ENCODE assay signal across 8 cellular contexts in the genomic region with DNA sequence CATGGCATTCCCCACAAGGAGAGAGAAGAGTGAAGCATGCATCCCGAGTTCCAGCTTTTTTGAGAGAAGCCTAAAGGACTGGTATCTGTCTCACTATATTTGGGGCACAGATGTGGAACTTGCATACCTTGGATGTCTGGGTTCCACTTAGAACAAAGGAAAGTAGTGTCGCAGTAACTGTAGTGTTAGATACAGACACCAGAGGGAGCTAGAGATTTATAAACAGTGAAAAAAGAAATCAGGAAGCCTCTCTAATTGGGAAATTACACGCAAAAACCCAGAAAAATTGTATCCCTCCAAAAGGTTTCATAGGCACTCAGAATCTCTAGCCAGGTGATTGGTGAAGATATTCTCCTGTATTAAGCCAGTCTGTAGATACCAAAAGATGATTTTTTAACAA. TPM values are rescaled to one million over a fixed set of nuclear protein-coding genes. Genes with fewer than 3 reads are reported as not detected.
A peak's percentile ranks its signal among the peaks of the same experiment; 100 is the strongest.
DNase-seq lines count a peak whose midpoint lies in the region; ATAC-seq, FAIRE-seq and TF ChIP-seq lines count a peak whose summit lies in the region.

No MANE protein-coding gene starts in this region.

- intact Hi-C loops in activated CD8-positive, alpha-beta T cell treated with anti-CD3 and anti-CD28 coated beads for 36 hours (cut with micrococcal nuclease) = no loop called here
- intact Hi-C loops in prostate gland (cut with DNase I) = no loop called here
- intact Hi-C loops in activated naive CD4-positive, alpha-beta T cell treated with anti-CD3 and anti-CD28 coated beads for 36 hours (cut with micrococcal nuclease) = no loop called here

- H3K79me2 ChIP-seq in H1 (ENCODE audit: control insufficient read depth in 1 of 2, insufficient read depth in 2 of 2, low read length in 2 of 2) = no peaks in the 10 kb centered on the region

- H3K14ac ChIP-seq in H1 (ENCODE audit: insufficient read length) = no peak overlapping the region

- H3K27ac Mint-ChIP-seq in activated CD8-positive, alpha-beta T cell treated with anti-CD3 and anti-CD28 coated beads for 36 hours = no peak overlapping the region
- H3K27ac Mint-ChIP-seq in activated CD8-positive, alpha-beta T cell treated with anti-CD3 and anti-CD28 coated beads, Interleukin-2, amount 10 ng/mL, durations not matched to agents 7 days and 5 days = no peak overlapping the region
- no peak overlapping the region for H3K27ac Mint-ChIP-seq in activated naive CD4-positive, alpha-beta T cell treated with anti-CD3 and anti-CD28 coated beads for 36 hours

- no peak overlapping the region for H3K4me3 ChIP-seq in H1 (ENCODE audit: extremely low read depth in 1 of 4, insufficient read depth in 2 of 4, low read depth in 3 of 4, low read length in 4 of 4)
- H3K4me3 ChIP-seq in prostate gland = no peak overlapping the region

- no peak overlapping the region for H3K4me3 Mint-ChIP-seq in activated CD8-positive, alpha-beta T cell treated with anti-CD3 and anti-CD28 coated beads for 36 hours
- H3K4me3 Mint-ChIP-seq in activated CD8-positive, alpha-beta T cell treated with anti-CD3 and anti-CD28 coated beads, Interleukin-2, amount 10 ng/mL, durations not matched to agents 7 days and 5 days = no peak overlapping the region
- H3K4me3 Mint-ChIP-seq in activated naive CD4-positive, alpha-beta T cell treated with anti-CD3 and anti-CD28 coated beads for 36 hours = no peak overlapping the region

- no peak for DNase-seq in activated CD8-positive, alpha-beta T cell treated with anti-CD3 and anti-CD28 coated beads for 36 hours
- DNase-seq in activated CD8-positive, alpha-beta T cell treated with anti-CD3 and anti-CD28 coated beads, Interleukin-2, amount 10 ng/mL, durations not matched to agents 7 days and 5 days = no peak
- DNase-seq in NCI-H1694 treated with DMSO at 0.1 percent for 48 hours (lab: John Stamatoyannopoulos, UW) = peak; percentile 0
- no peak for DNase-seq in H1 (ENCODE audit: low read depth in 1 of 2, low spot score in 2 of 2)
- DNase-seq in prostate gland (ENCODE audit: low spot score) = peak; percentile 3
- DNase-seq in NCI-H226 = no peak
- no peak for DNase-seq in activated CD4-positive, alpha-beta T cell treated with anti-CD3 and anti-CD28 coated beads for 1 hour
- no peak for DNase-seq in activated naive CD4-positive, alpha-beta T cell treated with anti-CD3 and anti-CD28 coated beads for 36 hours

- CTCF ChIA-PET in activated CD8-positive, alpha-beta T cell treated with anti-CD3 and anti-CD28 coated beads for 36 hours (lab: Charles Lee) = no interaction called here
- CTCF ChIA-PET in activated CD8-positive, alpha-beta T cell treated with anti-CD3 and anti-CD28 coated beads, Interleukin-2, amount 10 ng/mL, durations not matched to agents 7 days and 5 days (lab: Charles Lee) = interaction anchor here (0.8 kb wide), 1 partner anchor 21 kb away, joined by 3 read pairs; no protein-coding TSS in a partner anchor
- CTCF ChIA-PET in H1 (lab: Charles Lee; ENCODE audit: partially characterized antibody) = interaction anchor here (0.7 to 1.2 kb wide), 2 partner anchors 237 to 245 kb away, joined by 3 read pairs; no protein-coding TSS in a partner anchor
- CTCF ChIA-PET in activated naive CD4-positive, alpha-beta T cell treated with anti-CD3 and anti-CD28 coated beads for 36 hours (lab: Charles Lee) = no interaction called here

- no peak overlapping the region for H3K4ac ChIP-seq in H1 (replicated peaks; ENCODE audit: insufficient read length, low read depth, low read length)

- no peak overlapping the region for H3K18ac ChIP-seq in H1 (ENCODE audit: extremely low read depth, low read length)

- H3K9ac ChIP-seq in H1 (replicated peaks in 1 of 4; ENCODE audit: extremely low read depth in 1 of 4, low read depth in 3 of 4, low read length in 3 of 4) = no peak overlapping the region

- TF ChIP-seq RAD21 in H1 (IDR thresholded peaks at IDR 0.05 in 1 of 2, conservative IDR thresholded peaks at IDR 0.05 in 1 of 2; ENCODE audit: low read depth in 2 of 2, low read length in 2 of 2) = peak; percentile 72 to 74

- no peaks in the 10 kb centered on the region for H3K23me2 ChIP-seq in H1 (ENCODE audit: low read depth, low read length)

- no peak overlapping the region for H2BK15ac ChIP-seq in H1 (ENCODE audit: low read length)

- FAIRE-seq in H1 (lab: Jason Lieb, UNC) = peak; percentile 91

- H3K9me3 ChIP-seq in H1 (ENCODE audit: insufficient read depth in 2 of 2, low read depth in 1 of 2, low read length in 1 of 2) (no peaks in the 10 kb centered on the region), prostate gland (no peaks in the 10 kb centered on the region)

- TF ChIP-seq POLR2A in H1 (IDR thresholded peaks at IDR 0.05; ENCODE audit: control extremely low read depth in 1 of 2, low read depth in 2 of 2, low read length in 2 of 2) = no peak
- no peak for TF ChIP-seq POLR2A in prostate gland (IDR thresholded peaks at IDR 0.05)

- no peaks in the 10 kb centered on the region for H3K36me3 Mint-ChIP-seq in activated CD8-positive, alpha-beta T cell treated with anti-CD3 and anti-CD28 coated beads for 36 hours (ENCODE audit: low read depth)
- H3K36me3 Mint-ChIP-seq in activated CD8-positive, alpha-beta T cell treated with anti-CD3 and anti-CD28 coated beads, Interleukin-2, amount 10 ng/mL, durations not matched to agents 7 days and 5 days (ENCODE audit: low read depth) = no peaks in the 10 kb centered on the region
- no peaks in the 10 kb centered on the region for H3K36me3 Mint-ChIP-seq in activated naive CD4-positive, alpha-beta T cell treated with anti-CD3 and anti-CD28 coated beads for 36 hours (ENCODE audit: low read depth)

- no peak overlapping the region for H4K91ac ChIP-seq in H1 (replicated peaks; ENCODE audit: insufficient read length, low read length)

- H3K27me3 Mint-ChIP-seq in activated CD8-positive, alpha-beta T cell treated with anti-CD3 and anti-CD28 coated beads for 36 hours = no peaks in the 10 kb centered on the region
- H3K27me3 Mint-ChIP-seq in activated CD8-positive, alpha-beta T cell treated with anti-CD3 and anti-CD28 coated beads, Interleukin-2, amount 10 ng/mL, durations not matched to agents 7 days and 5 days (ENCODE audit: low read depth) = no peaks in the 10 kb centered on the region
- no peaks in the 10 kb centered on the region for H3K27me3 Mint-ChIP-seq in activated naive CD4-positive, alpha-beta T cell treated with anti-CD3 and anti-CD28 coated beads for 36 hours (ENCODE audit: low read depth)

- H2BK12ac ChIP-seq in H1 (ENCODE audit: low read depth, low read length) = no peak overlapping the region

- no peak overlapping the region for H2BK5ac ChIP-seq in H1 (ENCODE audit: low read depth, low read length)

- no peak overlapping the region for H3K4me2 ChIP-seq in H1 (ENCODE audit: insufficient read depth in 1 of 2, low read depth in 2 of 2, low read length in 2 of 2)

- H3K27ac ChIP-seq in H1 (ENCODE audit: low read depth, low read length) (no peak overlapping the region), prostate gland (no peak overlapping the region)

- no peak overlapping the region for H3K56ac ChIP-seq in H1 (replicated peaks; ENCODE audit: insufficient read length, low read depth, low read length)

- WGBS in H1 (ENCODE audit: extremely low coverage in 1 of 2, insufficient coverage in 1 of 2, insufficient read length in 1 of 2, insufficient replicate concordance in 2 of 2, low coverage in 1 of 2, low lambda C conversion rate in 2 of 2, missing lambda C conversion rate in 1 of 2), 2 experiments = 13% methylated on average over 2 of the region's 3 CpGs; no CpG with 5 or more reads in 1 of the 2 experiments
- WGBS in prostate gland = 4% methylated on average over 3 of the region's 3 CpGs

- no peak overlapping the region for H2AFZ ChIP-seq in H1 (ENCODE audit: low read length)

- no peak overlapping the region for H3K23ac ChIP-seq in H1 (ENCODE audit: insufficient read length)

- H3K4me1 ChIP-seq in H1 (replicated peaks in 1 of 4; ENCODE audit: control insufficient read depth in 3 of 4, insufficient read depth in 4 of 4, low read length in 3 of 4) = no peaks in the 10 kb centered on the region
- no peaks in the 10 kb centered on the region for H3K4me1 ChIP-seq in prostate gland (replicated peaks)

- no peak for ATAC-seq in activated CD8-positive, alpha-beta T cell treated with anti-CD3 and anti-CD28 coated beads for 36 hours
- no peak for ATAC-seq in activated CD8-positive, alpha-beta T cell treated with anti-CD3 and anti-CD28 coated beads, Interleukin-2, amount 10 ng/mL, durations not matched to agents 7 days and 5 days

- no peak overlapping the region for H2AK5ac ChIP-seq in H1 (ENCODE audit: low read depth, low read length)

- TF ChIP-seq CTCF in activated CD8-positive, alpha-beta T cell treated with anti-CD3 and anti-CD28 coated beads for 36 hours (IDR thresholded peaks at IDR 0.05) = peak; percentile 45
- peak in 2 of 3 experiments; percentile 32 to 44; a peak in 2 of 4 replicates for TF ChIP-seq CTCF in H1 (IDR thresholded peaks at IDR 0.05; ENCODE audit: control extremely low read depth in 1 of 3, insufficient read depth in 1 of 3, low read depth in 1 of 3, low read length in 3 of 3)
- TF ChIP-seq CTCF in prostate gland (IDR thresholded peaks at IDR 0.05) = peak in 3 of 4 experiments; percentile 39 to 60 (median 58)

- no peaks in the 10 kb centered on the region for H3K4me1 Mint-ChIP-seq in activated CD8-positive, alpha-beta T cell treated with anti-CD3 and anti-CD28 coated beads for 36 hours (ENCODE audit: low read depth)
- no peaks in the 10 kb centered on the region for H3K4me1 Mint-ChIP-seq in activated CD8-positive, alpha-beta T cell treated with anti-CD3 and anti-CD28 coated beads, Interleukin-2, amount 10 ng/mL, durations not matched to agents 7 days and 5 days (ENCODE audit: low read depth)
- H3K4me1 Mint-ChIP-seq in activated naive CD4-positive, alpha-beta T cell treated with anti-CD3 and anti-CD28 coated beads for 36 hours (ENCODE audit: low read depth) = no peaks in the 10 kb centered on the region

- H3K36me3 ChIP-seq in H1 (ENCODE audit: control insufficient read depth in 2 of 4, insufficient read depth in 4 of 4, low read length in 3 of 4) (no peaks in the 10 kb centered on the region), prostate gland (no peaks in the 10 kb centered on the region)

- no peaks in the 10 kb centered on the region for H3K27me3 ChIP-seq in H1 (replicated peaks in 1 of 4; ENCODE audit: control insufficient read depth in 3 of 4, extremely low read depth in 1 of 4, insufficient read depth in 3 of 4, low read length in 3 of 4)
- no peaks in the 10 kb centered on the region for H3K27me3 ChIP-seq in prostate gland (replicated peaks; ENCODE audit: insufficient read depth)

- no peak for TF ChIP-seq EP300 in H1 (IDR thresholded peaks at IDR 0.05; ENCODE audit: borderline replicate concordance in 1 of 2, low read depth in 2 of 2, low read length in 2 of 2)

- no peak overlapping the region for H2BK20ac ChIP-seq in H1 (ENCODE audit: low read length)

- H4K5ac ChIP-seq in H1 (ENCODE audit: insufficient read length, low read depth, low read length) = no peak overlapping the region

- no peaks in the 10 kb centered on the region for H3K9me3 Mint-ChIP-seq in activated CD8-positive, alpha-beta T cell treated with anti-CD3 and anti-CD28 coated beads for 36 hours
- no peaks in the 10 kb centered on the region for H3K9me3 Mint-ChIP-seq in activated CD8-positive, alpha-beta T cell treated with anti-CD3 and anti-CD28 coated beads, Interleukin-2, amount 10 ng/mL, durations not matched to agents 7 days and 5 days (ENCODE audit: insufficient read depth)
- H3K9me3 Mint-ChIP-seq in activated naive CD4-positive, alpha-beta T cell treated with anti-CD3 and anti-CD28 coated beads for 36 hours = no peaks in the 10 kb centered on the region

- H2BK120ac ChIP-seq in H1 (replicated peaks; ENCODE audit: low read depth, low read length) = no peak overlapping the region

- POLR2A ChIA-PET in activated CD8-positive, alpha-beta T cell treated with anti-CD3 and anti-CD28 coated beads for 36 hours (lab: Charles Lee) = interaction anchor here (0.6 kb wide), 1 partner anchor 52 kb away, joined by 3 read pairs; no protein-coding TSS in a partner anchor
- POLR2A ChIA-PET in activated CD8-positive, alpha-beta T cell treated with anti-CD3 and anti-CD28 coated beads, Interleukin-2, amount 10 ng/mL, durations not matched to agents 7 days and 5 days (lab: Charles Lee) = no interaction called here
- POLR2A ChIA-PET in H1 (lab: Charles Lee; ENCODE audit: partially characterized antibody) = no interaction called here

- no peak overlapping the region for H4K8ac ChIP-seq in H1 (ENCODE audit: extremely low read depth, insufficient read depth, low read length)

- H3K79me1 ChIP-seq in H1 (ENCODE audit: low read depth, low read length) = no peaks in the 10 kb centered on the region

- no peaks in the 10 kb centered on the region for H4K20me1 ChIP-seq in H1 (replicated peaks in 1 of 2; ENCODE audit: control insufficient read depth in 1 of 2, insufficient read depth in 2 of 2, low read length in 2 of 2)

RNA-seq across cellular contexts. Expression of a gene that starts 34.4 kb away (rescaled TPM):
- not detected for total RNA-seq in activated CD8-positive, alpha-beta T cell treated with anti-CD3 and anti-CD28 coated beads for 36 hours
- total RNA-seq in activated CD8-positive, alpha-beta T cell treated with anti-CD3 and anti-CD28 coated beads, Interleukin-2, amount 10 ng/mL, durations not matched to agents 7 days and 5 days = not detected
- total RNA-seq in H1 (2021; fragmentation: NEBNext Ultra II Directional; extraction: Animal tissue kit (Norgen Biotek cat#: 25700)) = not detected in 2 replicates
- polyA plus RNA-seq in H1 (2011; rRNA removed) = not detected in 2 replicates
- not detected for polyA plus RNA-seq in H1 (2011; cell fraction: cytosol; rRNA removed)
- polyA plus RNA-seq in H1 (2011; cell fraction: nucleus; rRNA removed) = not detected
- not detected in 4 replicates for polyA plus RNA-seq in H1 (2012, experiment 1 of 2)
- polyA plus RNA-seq in H1 (2012, experiment 2 of 2) = not detected
- polyA plus RNA-seq in H1 (2013, experiment 1 of 2) = not detected
- polyA plus RNA-seq in H1 (2013, experiment 2 of 2) = not detected
- polyA minus RNA-seq in H1 (2011; rRNA and poly(A)+ RNA removed) = not detected in 2 replicates
- polyA minus RNA-seq in H1 (2011; cell fraction: cytosol; rRNA and poly(A)+ RNA removed) = not detected
- polyA minus RNA-seq in H1 (2011; cell fraction: nucleus; rRNA and poly(A)+ RNA removed) = not detected
- not detected for total RNA-seq in prostate gland
- total RNA-seq in activated naive CD4-positive, alpha-beta T cell treated with anti-CD3 and anti-CD28 coated beads for 36 hours = not detected

Comparison
In these comparisons a context has a peak if more than half of its experiments do, and no peak if none do; other contexts are left out.
1. CTCF ChIA-PET loops: an anchor here in activated CD8-positive, alpha-beta T cell treated with anti-CD3 and anti-CD28 coated beads, Interleukin-2, amount 10 ng/mL, durations not matched to agents 7 days and 5 days (0.8 kb wide) and H1 (0.7 to 1.2 kb wide); none called in activated CD8-positive, alpha-beta T cell treated with anti-CD3 and anti-CD28 coated beads for 36 hours and activated naive CD4-positive, alpha-beta T cell treated with anti-CD3 and anti-CD28 coated beads for 36 hours.
2. DNase-seq: peak in NCI-H1694 treated with DMSO at 0.1 percent for 48 hours (single experiment) and prostate gland (single experiment); none in activated CD8-positive, alpha-beta T cell treated with anti-CD3 and anti-CD28 coated beads for 36 hours (single experiment), activated CD8-positive, alpha-beta T cell treated with anti-CD3 and anti-CD28 coated beads, Interleukin-2, amount 10 ng/mL, durations not matched to agents 7 days and 5 days (single experiment), H1 (0 of 2), NCI-H226 (single experiment), activated CD4-positive, alpha-beta T cell treated with anti-CD3 and anti-CD28 coated beads for 1 hour (single experiment) and activated naive CD4-positive, alpha-beta T cell treated with anti-CD3 and anti-CD28 coated beads for 36 hours (single experiment).
3. Peak in every context shown above with its lines, with median percentiles within 50 percentile points of each other: CTCF ChIP-seq.